17 cellular contexts compared by ENCODE assay signal in genomic region chr4:94036964-94037363, GRCh38.
A peak's percentile ranks its signal among the peaks of the same experiment; 100 is the strongest.
DNase-seq lines count a peak whose midpoint lies in the region; ATAC-seq, FAIRE-seq and TF ChIP-seq lines count a peak whose summit lies in the region.
"Had no signal": no experiment of that assay in that cellular context is flagged by ENCODE, and none has a peak within 500 bp of the region (broad histone marks: within the 10 kb centered on the region; RNA-seq: fewer than 3 reads in every experiment).

No MANE protein-coding gene starts in this region.

- no peak for TF ChIP-seq RAD21 in H1 (IDR thresholded peaks at IDR 0.05 in 1 of 2, conservative IDR thresholded peaks at IDR 0.05 in 1 of 2; ENCODE audit: low read depth in 2 of 2, low read length in 2 of 2)

- peak; percentile 14 for DNase-seq in GM10248 (ENCODE audit: extremely low spot score)
- DNase-seq in H1 (ENCODE audit: low read depth in 1 of 2, low spot score in 2 of 2) = no peak
- DNase-seq in activated T-cell treated with anti-CD3 and anti-CD28 coated beads, Interleukin-2, amount 50 U/mL, for 1 hour = no peak
- no peak for DNase-seq in naive thymus-derived CD8-positive, alpha-beta T cell
- no peak for DNase-seq in activated CD4-positive, alpha-beta T cell treated with anti-CD3 and anti-CD28 coated beads, Interleukin-2, amount 10 ng/mL, durations not matched to agents 24 days and 14 days
- no peak for DNase-seq in CD4-positive, alpha-beta memory T cell
- DNase-seq: activated CD8-positive, alpha-beta T cell treated with anti-CD3 and anti-CD28 coated beads for 36 hours; activated naive CD4-positive, alpha-beta T cell treated with Interleukin-2 at 50 U/mL for 16 hours; ovary; T-helper 17 cell had no signal

- H3K23ac ChIP-seq in H1 (ENCODE audit: insufficient read length) = no peak overlapping the region

- no peaks in the 10 kb centered on the region for H3K36me3 ChIP-seq in H1 (ENCODE audit: control insufficient read depth in 2 of 4, insufficient read depth in 4 of 4, low read length in 3 of 4)
- H3K36me3 ChIP-seq in CD4-positive, alpha-beta memory T cell (ENCODE audit: insufficient read depth, low read length) = no peaks in the 10 kb centered on the region
- H3K36me3 ChIP-seq: ovary had no signal

- H2AFZ ChIP-seq in H1 (ENCODE audit: low read length) = 0 out of 2 replicates have a peak overlapping the region, but pooled peaks have one; percentile 73
- H2AFZ ChIP-seq: hepatocyte had no signal

- H4K8ac ChIP-seq in H1 (ENCODE audit: extremely low read depth, insufficient read depth, low read length) = no peak overlapping the region; the same call in 1 of the 2 replicates

- H4K20me1 ChIP-seq in H1 (replicated peaks in 1 of 2; ENCODE audit: control insufficient read depth in 1 of 2, insufficient read depth in 2 of 2, low read length in 2 of 2) = no peaks in the 10 kb centered on the region

- CTCF ChIA-PET in GM10248 (lab: Yijun Ruan, JAX) (interaction anchor here (1.0 kb wide), 1 partner anchor 18 kb away, joined by 6 read pairs; no protein-coding TSS in a partner anchor), H1 (lab: Charles Lee; ENCODE audit: partially characterized antibody) (no interaction called here)
- CTCF ChIA-PET in CD4-positive, alpha-beta memory T cell (lab: Charles Lee; ENCODE audit: partially characterized antibody) = no interaction called here

- no peaks in the 10 kb centered on the region for H3K4me1 Mint-ChIP-seq in naive thymus-derived CD8-positive, alpha-beta T cell
- H3K4me1 Mint-ChIP-seq in activated CD4-positive, alpha-beta T cell treated with anti-CD3 and anti-CD28 coated beads, Interleukin-2, amount 10 ng/mL, durations not matched to agents 24 days and 14 days = no peaks in the 10 kb centered on the region
- no peaks in the 10 kb centered on the region for H3K4me1 Mint-ChIP-seq in CD4-positive, alpha-beta memory T cell
- H3K4me1 Mint-ChIP-seq: central memory CD8-positive, alpha-beta T cell; T-helper 17 cell had no signal

- no peaks in the 10 kb centered on the region for H3K79me2 ChIP-seq in H1 (ENCODE audit: control insufficient read depth in 1 of 2, insufficient read depth in 2 of 2, low read length in 2 of 2)
- H3K79me2 ChIP-seq: hepatocyte had no signal

- no peaks in the 10 kb centered on the region; a peak in 1 of 7 replicates for H3K4me1 ChIP-seq in H1 (replicated peaks in 1 of 4; ENCODE audit: control insufficient read depth in 3 of 4, insufficient read depth in 4 of 4, low read length in 3 of 4)
- no peaks in the 10 kb centered on the region for H3K4me1 ChIP-seq in CD4-positive, alpha-beta memory T cell (ENCODE audit: insufficient read depth, low read length)

- no peak overlapping the region for H2BK20ac ChIP-seq in H1 (ENCODE audit: low read length)

- 89% methylated on average over 2 of the region's 2 CpGs; no CpG with 5 or more reads in 1 of the 2 experiments for WGBS in H1 (ENCODE audit: extremely low coverage in 1 of 2, insufficient coverage in 1 of 2, insufficient read length in 1 of 2, insufficient replicate concordance in 2 of 2, low coverage in 1 of 2, low lambda C conversion rate in 2 of 2, missing lambda C conversion rate in 1 of 2), 2 experiments

- no peak overlapping the region for H2BK5ac ChIP-seq in H1 (ENCODE audit: low read depth, low read length)

- H3K18ac ChIP-seq in H1 (ENCODE audit: extremely low read depth, low read length) = no peak overlapping the region

- no peak overlapping the region for H3K14ac ChIP-seq in H1 (ENCODE audit: insufficient read length)

- no peak for TF ChIP-seq POLR2A in H1 (IDR thresholded peaks at IDR 0.05; ENCODE audit: control extremely low read depth in 1 of 2, low read depth in 2 of 2, low read length in 2 of 2)

- intact Hi-C loops in activated CD4-positive, alpha-beta T cell treated with anti-CD3 and anti-CD28 coated beads, Interleukin-2, amount 10 ng/mL, durations not matched to agents 24 days and 14 days (cut with micrococcal nuclease) = no loop called here
- intact Hi-C loops in CD4-positive, alpha-beta memory T cell (cut with micrococcal nuclease) = no loop called here

- no peak overlapping the region for H3K56ac ChIP-seq in H1 (replicated peaks; ENCODE audit: insufficient read length, low read depth, low read length)

- no peak overlapping the region for H2BK12ac ChIP-seq in H1 (ENCODE audit: low read depth, low read length)

- H3K9me3 Mint-ChIP-seq in naive thymus-derived CD8-positive, alpha-beta T cell = peaks cover 0 to 4% (median 0%) of the 10 kb centered on the region in 9 donors
- no peaks in the 10 kb centered on the region for H3K9me3 Mint-ChIP-seq in activated CD4-positive, alpha-beta T cell treated with anti-CD3 and anti-CD28 coated beads, Interleukin-2, amount 10 ng/mL, durations not matched to agents 24 days and 14 days
- no peaks in the 10 kb centered on the region for H3K9me3 Mint-ChIP-seq in CD4-positive, alpha-beta memory T cell
- H3K9me3 Mint-ChIP-seq: activated CD8-positive, alpha-beta T cell treated with anti-CD3 and anti-CD28 coated beads for 36 hours; central memory CD8-positive, alpha-beta T cell; type B pancreatic cell had no signal

- no peak overlapping the region for H2AK5ac ChIP-seq in H1 (ENCODE audit: low read depth, low read length)

- H3K36me3 Mint-ChIP-seq in naive thymus-derived CD8-positive, alpha-beta T cell = no peaks in the 10 kb centered on the region
- no peaks in the 10 kb centered on the region for H3K36me3 Mint-ChIP-seq in activated CD4-positive, alpha-beta T cell treated with anti-CD3 and anti-CD28 coated beads, Interleukin-2, amount 10 ng/mL, durations not matched to agents 24 days and 14 days (ENCODE audit: low read depth)
- no peaks in the 10 kb centered on the region for H3K36me3 Mint-ChIP-seq in CD4-positive, alpha-beta memory T cell
- H3K36me3 Mint-ChIP-seq: type B pancreatic cell had no signal

- H3K27me3 Mint-ChIP-seq in naive thymus-derived CD8-positive, alpha-beta T cell = peaks cover 0 to 5% (median 1%) of the 10 kb centered on the region in 5 donors
- no peaks in the 10 kb centered on the region for H3K27me3 Mint-ChIP-seq in activated CD4-positive, alpha-beta T cell treated with anti-CD3 and anti-CD28 coated beads, Interleukin-2, amount 10 ng/mL, durations not matched to agents 24 days and 14 days
- peaks cover 0 to 2% of the 10 kb centered on the region in 2 donors for H3K27me3 Mint-ChIP-seq in CD4-positive, alpha-beta memory T cell
- H3K27me3 Mint-ChIP-seq: activated CD8-positive, alpha-beta T cell treated with anti-CD3 and anti-CD28 coated beads for 36 hours; central memory CD8-positive, alpha-beta T cell; T-helper 17 cell; type B pancreatic cell had no signal

- H3K4ac ChIP-seq in H1 (replicated peaks; ENCODE audit: insufficient read length, low read depth, low read length) = no peak overlapping the region

- H2BK120ac ChIP-seq in H1 (replicated peaks; ENCODE audit: low read depth, low read length) = no peak overlapping the region

- H2BK15ac ChIP-seq in H1 (ENCODE audit: low read length) = no peak overlapping the region

- H3K4me3 ChIP-seq in H1 (ENCODE audit: extremely low read depth in 1 of 4, insufficient read depth in 2 of 4, low read depth in 3 of 4, low read length in 4 of 4) = no peak overlapping the region
- no peak overlapping the region for H3K4me3 ChIP-seq in CD4-positive, alpha-beta memory T cell (ENCODE audit: low read length in 2 of 2)
- H3K4me3 ChIP-seq: hepatocyte, lung, ovary had no signal

- no peak for FAIRE-seq in H1 (lab: Jason Lieb, UNC)

- POLR2A ChIA-PET in GM10248 (lab: Yijun Ruan, JAX) (no interaction called here), H1 (lab: Charles Lee; ENCODE audit: partially characterized antibody) (no interaction called here)
- POLR2A ChIA-PET in naive thymus-derived CD8-positive, alpha-beta T cell (lab: Charles Lee) = no interaction called here
- POLR2A ChIA-PET in CD4-positive, alpha-beta memory T cell (lab: Charles Lee; ENCODE audit: partially characterized antibody) = no interaction called here

- H3K27ac Mint-ChIP-seq in naive thymus-derived CD8-positive, alpha-beta T cell = no peak overlapping the region
- no peak overlapping the region for H3K27ac Mint-ChIP-seq in activated CD4-positive, alpha-beta T cell treated with anti-CD3 and anti-CD28 coated beads, Interleukin-2, amount 10 ng/mL, durations not matched to agents 24 days and 14 days
- no peak overlapping the region for H3K27ac Mint-ChIP-seq in CD4-positive, alpha-beta memory T cell
- H3K27ac Mint-ChIP-seq: activated CD8-positive, alpha-beta T cell treated with anti-CD3 and anti-CD28 coated beads for 36 hours; T-helper 17 cell; type B pancreatic cell had no signal

- H4K5ac ChIP-seq in H1 (ENCODE audit: insufficient read length, low read depth, low read length) = no peak overlapping the region

- H3K9ac ChIP-seq in H1 (replicated peaks in 1 of 4; ENCODE audit: extremely low read depth in 1 of 4, low read depth in 3 of 4, low read length in 3 of 4) = no peak overlapping the region

- H3K9me3 ChIP-seq in H1 (ENCODE audit: insufficient read depth in 2 of 2, low read depth in 1 of 2, low read length in 1 of 2) = no peaks in the 10 kb centered on the region
- H3K9me3 ChIP-seq in CD4-positive, alpha-beta memory T cell (ENCODE audit: control insufficient read depth in 1 of 2, low read length in 2 of 2) = no peaks in the 10 kb centered on the region
- H3K9me3 ChIP-seq: ovary had no signal

- H3K4me2 ChIP-seq in H1 (ENCODE audit: insufficient read depth in 1 of 2, low read depth in 2 of 2, low read length in 2 of 2) = no peak overlapping the region
- H3K4me2 ChIP-seq: hepatocyte had no signal

- TF ChIP-seq CTCF in GM10248 (IDR thresholded peaks at IDR 0.05; ENCODE audit: control extremely low read depth, extremely low read depth, low read depth, missing control alignments) (no peak), H1 (IDR thresholded peaks at IDR 0.05; ENCODE audit: control extremely low read depth in 1 of 3, insufficient read depth in 1 of 3, low read depth in 1 of 3, low read length in 3 of 3) (no peak)

- H3K27me3 ChIP-seq in H1 (replicated peaks in 1 of 4; ENCODE audit: control insufficient read depth in 3 of 4, extremely low read depth in 1 of 4, insufficient read depth in 3 of 4, low read length in 3 of 4) = no peaks in the 10 kb centered on the region
- no peaks in the 10 kb centered on the region for H3K27me3 ChIP-seq in CD4-positive, alpha-beta memory T cell (ENCODE audit: insufficient read depth, low read length)
- H3K27me3 ChIP-seq: hepatocyte, ovary had no signal

- H4K91ac ChIP-seq in H1 (replicated peaks; ENCODE audit: insufficient read length, low read length) = no peak overlapping the region

- ATAC-seq in GM21360 (IDR thresholded peaks at IDR 0.05; ENCODE audit: unreplicated experiment) = peak; percentile 64
- ATAC-seq in HG03342 (IDR thresholded peaks at IDR 0.05; ENCODE audit: unreplicated experiment) = peak; percentile 60
- ATAC-seq in naive thymus-derived CD8-positive, alpha-beta T cell = no peak
- ATAC-seq: activated CD8-positive, alpha-beta T cell treated with anti-CD3 and anti-CD28 coated beads for 36 hours; Panc1; T-helper 17 cell had no signal

- H3K27ac ChIP-seq in H1 (ENCODE audit: low read depth, low read length) = no peak overlapping the region
- no peak overlapping the region for H3K27ac ChIP-seq in CD4-positive, alpha-beta memory T cell (ENCODE audit: low read depth, low read length)
- H3K27ac ChIP-seq: hepatocyte, ovary had no signal

- TF ChIP-seq EP300 in H1 (IDR thresholded peaks at IDR 0.05; ENCODE audit: borderline replicate concordance in 1 of 2, low read depth in 2 of 2, low read length in 2 of 2) = no peak

- H3K4me3 Mint-ChIP-seq in naive thymus-derived CD8-positive, alpha-beta T cell = no peak overlapping the region
- no peak overlapping the region for H3K4me3 Mint-ChIP-seq in activated CD4-positive, alpha-beta T cell treated with anti-CD3 and anti-CD28 coated beads, Interleukin-2, amount 10 ng/mL, durations not matched to agents 24 days and 14 days
- H3K4me3 Mint-ChIP-seq in CD4-positive, alpha-beta memory T cell = no peak overlapping the region
- H3K4me3 Mint-ChIP-seq: activated CD8-positive, alpha-beta T cell treated with anti-CD3 and anti-CD28 coated beads for 36 hours; central memory CD8-positive, alpha-beta T cell; T-helper 17 cell; type B pancreatic cell had no signal

- H3K79me1 ChIP-seq in H1 (ENCODE audit: low read depth, low read length) = no peaks in the 10 kb centered on the region

- H3K23me2 ChIP-seq in H1 (ENCODE audit: low read depth, low read length) = no peaks in the 10 kb centered on the region

Comparison
In these comparisons a context has a peak if more than half of its experiments do, and no peak if none do; other contexts are left out.
1. ATAC-seq: peak in GM21360 (single experiment) and HG03342 (single experiment); none in naive thymus-derived CD8-positive, alpha-beta T cell (0 of 2).